34 cellular contexts compared by ENCODE assay signal in genomic region chr9:74533253-74533652, GRCh38. TPM values are rescaled to one million over a fixed set of nuclear protein-coding genes. Genes with fewer than 3 reads are reported as not detected.
DNase-seq lines count a peak whose midpoint lies in the region; ATAC-seq and TF ChIP-seq lines count a peak whose summit lies in the region.
"Had no signal": no experiment of that assay in that cellular context is flagged by ENCODE, and none has a peak within 500 bp of the region (broad histone marks: within the 10 kb centered on the region; RNA-seq: fewer than 3 reads in every experiment).

No MANE protein-coding gene starts in this region.

- no peaks in the 10 kb centered on the region for H3K27me3 ChIP-seq in SK-N-SH (ENCODE audit: insufficient read depth)
- H3K27me3 ChIP-seq: BE2C; BLaER1; BLaER1 treated with 17β-estradiol and CSF1 and Interleukin-3, amounts not matched to agents 10 nM and 100 nM had no signal

- TF ChIP-seq EP300 in SK-N-SH (IDR thresholded peaks at IDR 0.05; ENCODE audit: borderline replicate concordance in 1 of 2, low read depth in 1 of 2, low read length in 1 of 2) = peak in 1 of 2 experiments; percentile 85; a peak in 2 of 4 replicates

- H3K79me2 ChIP-seq in SK-N-SH (ENCODE audit: insufficient read depth) = no peaks in the 10 kb centered on the region

- H2AFZ ChIP-seq in SK-N-SH (ENCODE audit: low read depth) = no peak overlapping the region

- peak overlapping the region in 1 of 2 experiments; percentile 73; a peak in 2 of 4 replicates for H3K27ac ChIP-seq in SK-N-SH (ENCODE audit: low read depth in 2 of 2, low read length in 1 of 2)
- H3K27ac ChIP-seq: 22Rv1; A549; BLaER1; BLaER1 treated with 17β-estradiol and CSF1 and Interleukin-3, amounts not matched to agents 10 nM and 100 nM; C4-2B had no signal

- no peak for TF ChIP-seq POLR2A in GM18505 (IDR thresholded peaks at IDR 0.05; ENCODE audit: borderline replicate concordance, extremely low read depth, insufficient read depth, insufficient read length)

- H4K20me1 ChIP-seq in SK-N-SH (ENCODE audit: insufficient read depth) = no peaks in the 10 kb centered on the region

- DNase-seq in SK-N-DZ (ENCODE audit: low spot score) (peak; percentile 95), SK-N-SH (no peak), NCI-H146 (lab: John Stamatoyannopoulos, UW) (no peak)
- DNase-seq: 8988T; ACHN; AML-193; BE2C; C1 segment of cervical spinal cord; Caco-2; Calu3; CD4-positive, alpha-beta memory T cell; CD4-positive, alpha-beta T cell; CD4-positive, CD25-positive, alpha-beta regulatory T cell; CD8-positive, alpha-beta memory T cell; CD8-positive, alpha-beta T cell; COR-L47; DMS 273 treated with DMSO at 0.1 percent for 48 hours; DMS153; DMS53; DMS79; DMS79 treated with DMSO at 0.1 percent for 48 hours; DND-41; EL had no signal

- CTCF ChIA-PET in SK-N-SH (lab: Yijun Ruan, JAX) = interaction anchor here (0.8 to 3.2 kb wide), 5 partner anchors 8 to 785 kb away, joined by 3 to 14 read pairs (median 4); no protein-coding TSS in a partner anchor

- H3K9me2 ChIP-seq in SK-N-SH = no peaks in the 10 kb centered on the region

- H3K36me3 ChIP-seq in SK-N-SH (replicated peaks in 1 of 2; ENCODE audit: control insufficient read depth in 1 of 2, insufficient read depth in 2 of 2, low read length in 1 of 2) = no peaks in the 10 kb centered on the region
- H3K36me3 ChIP-seq: BE2C had no signal

- no peaks in the 10 kb centered on the region for H3F3A ChIP-seq in SK-N-SH (replicated peaks; ENCODE audit: insufficient read depth)

- H3K9ac ChIP-seq in SK-N-SH = no peak overlapping the region
- H3K9ac ChIP-seq: BLaER1; BLaER1 treated with 17β-estradiol and CSF1 and Interleukin-3, amounts not matched to agents 10 nM and 100 nM had no signal

- POLR2A ChIA-PET in SK-N-SH (lab: Yijun Ruan, JAX) = interaction anchor here (0.6 to 1.0 kb wide), 2 partner anchors 27 to 33 kb away, joined by 3 read pairs; no protein-coding TSS in a partner anchor

- no peaks in the 10 kb centered on the region for H3K9me3 ChIP-seq in SK-N-SH
- H3K9me3 ChIP-seq: A549; BE2C; BLaER1; BLaER1 treated with 17β-estradiol and CSF1 and Interleukin-3, amounts not matched to agents 10 nM and 100 nM; Caco-2 had no signal

- 46% methylated on average over 1 of the region's 1 CpG for WGBS in SK-N-SH (ENCODE audit: low lambda C conversion rate)

- no peak for TF ChIP-seq RAD21 in SK-N-SH (IDR thresholded peaks at IDR 0.05; ENCODE audit: low read length)

- H3K4me3 ChIP-seq in SK-N-SH (ENCODE audit: low read depth in 2 of 2, low read length in 1 of 2) = no peak overlapping the region
- H3K4me3 ChIP-seq: A549; BLaER1; BLaER1 treated with 17β-estradiol and CSF1 and Interleukin-3, amounts not matched to agents 10 nM and 100 nM had no signal

- ATAC-seq in SK-N-SH treated with all-trans-retinoic acid at 6 μM for 48 hours (no peak), GM18505 (IDR thresholded peaks at IDR 0.05; ENCODE audit: unreplicated experiment) (no peak), HG03139 (IDR thresholded peaks at IDR 0.05; ENCODE audit: unreplicated experiment) (no peak)
- ATAC-seq: A549; CD8-positive, alpha-beta T cell had no signal

- TF ChIP-seq CTCF in SK-N-SH (IDR thresholded peaks at IDR 0.05) = no peak

- H3K4me2 ChIP-seq in SK-N-SH = no peak overlapping the region
- H3K4me2 ChIP-seq: A549, BLaER1 had no signal

- peaks cover 0 to 12% of the 10 kb centered on the region in 2 experiments; a peak in 2 of 4 replicates for H3K4me1 ChIP-seq in SK-N-SH (ENCODE audit: control insufficient read depth in 1 of 2, insufficient read depth in 2 of 2, low read depth in 1 of 2, low read length in 1 of 2)
- H3K4me1 ChIP-seq: A549, BE2C, Caco-2 had no signal

TF ChIP-seq in SK-N-SH, 30 proteins besides CTCF, POLR2A, EP300 and RAD21 (continues in another document):
- TF ChIP-seq, protein P1, sequence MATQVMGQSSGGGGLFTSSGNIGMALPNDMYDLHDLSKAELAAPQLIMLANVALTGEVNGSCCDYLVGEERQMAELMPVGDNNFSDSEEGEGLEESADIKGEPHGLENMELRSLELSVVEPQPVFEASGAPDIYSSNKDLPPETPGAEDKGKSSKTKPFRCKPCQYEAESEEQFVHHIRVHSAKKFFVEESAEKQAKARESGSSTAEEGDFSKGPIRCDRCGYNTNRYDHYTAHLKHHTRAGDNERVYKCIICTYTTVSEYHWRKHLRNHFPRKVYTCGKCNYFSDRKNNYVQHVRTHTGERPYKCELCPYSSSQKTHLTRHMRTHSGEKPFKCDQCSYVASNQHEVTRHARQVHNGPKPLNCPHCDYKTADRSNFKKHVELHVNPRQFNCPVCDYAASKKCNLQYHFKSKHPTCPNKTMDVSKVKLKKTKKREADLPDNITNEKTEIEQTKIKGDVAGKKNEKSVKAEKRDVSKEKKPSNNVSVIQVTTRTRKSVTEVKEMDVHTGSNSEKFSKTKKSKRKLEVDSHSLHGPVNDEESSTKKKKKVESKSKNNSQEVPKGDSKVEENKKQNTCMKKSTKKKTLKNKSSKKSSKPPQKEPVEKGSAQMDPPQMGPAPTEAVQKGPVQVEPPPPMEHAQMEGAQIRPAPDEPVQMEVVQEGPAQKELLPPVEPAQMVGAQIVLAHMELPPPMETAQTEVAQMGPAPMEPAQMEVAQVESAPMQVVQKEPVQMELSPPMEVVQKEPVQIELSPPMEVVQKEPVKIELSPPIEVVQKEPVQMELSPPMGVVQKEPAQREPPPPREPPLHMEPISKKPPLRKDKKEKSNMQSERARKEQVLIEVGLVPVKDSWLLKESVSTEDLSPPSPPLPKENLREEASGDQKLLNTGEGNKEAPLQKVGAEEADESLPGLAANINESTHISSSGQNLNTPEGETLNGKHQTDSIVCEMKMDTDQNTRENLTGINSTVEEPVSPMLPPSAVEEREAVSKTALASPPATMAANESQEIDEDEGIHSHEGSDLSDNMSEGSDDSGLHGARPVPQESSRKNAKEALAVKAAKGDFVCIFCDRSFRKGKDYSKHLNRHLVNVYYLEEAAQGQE (IDR thresholded peaks at IDR 0.05; ENCODE audit: low read depth, low read length) = no peak
- TF ChIP-seq NFIC (IDR thresholded peaks at IDR 0.05; ENCODE audit: borderline replicate concordance) (no peak), MXI1 (IDR thresholded peaks at IDR 0.05; ENCODE audit: low read depth, low read length) (peak; percentile 31; the same call in 1 of the 2 replicates), GATA2 (CRISPR knock-in tag; IDR thresholded peaks at IDR 0.05) (peak; percentile 69), GABPA (IDR thresholded peaks at IDR 0.05; ENCODE audit: low read depth) (no peak), FOXJ3 (CRISPR knock-in tag; IDR thresholded peaks at IDR 0.05) (0 out of 2 replicates have a peak, but pooled peaks have one; percentile 29), SMC3 (IDR thresholded peaks at IDR 0.05; ENCODE audit: low read depth, low read length) (no peak), TAF1 (IDR thresholded peaks at IDR 0.05; ENCODE audit: borderline replicate concordance, low read depth, low read length) (no peak), TCF12 (IDR thresholded peaks at IDR 0.05) (no peak), SIN3A (IDR thresholded peaks at IDR 0.05; ENCODE audit: borderline replicate concordance, low read depth, low read length) (no peak)

TF ChIP-seq in SK-N-SH treated with all-trans-retinoic acid at 6 μM for 48 hours, 23 proteins besides CTCF, POLR2A, EP300 and RAD21:
- TF ChIP-seq, protein P2, sequence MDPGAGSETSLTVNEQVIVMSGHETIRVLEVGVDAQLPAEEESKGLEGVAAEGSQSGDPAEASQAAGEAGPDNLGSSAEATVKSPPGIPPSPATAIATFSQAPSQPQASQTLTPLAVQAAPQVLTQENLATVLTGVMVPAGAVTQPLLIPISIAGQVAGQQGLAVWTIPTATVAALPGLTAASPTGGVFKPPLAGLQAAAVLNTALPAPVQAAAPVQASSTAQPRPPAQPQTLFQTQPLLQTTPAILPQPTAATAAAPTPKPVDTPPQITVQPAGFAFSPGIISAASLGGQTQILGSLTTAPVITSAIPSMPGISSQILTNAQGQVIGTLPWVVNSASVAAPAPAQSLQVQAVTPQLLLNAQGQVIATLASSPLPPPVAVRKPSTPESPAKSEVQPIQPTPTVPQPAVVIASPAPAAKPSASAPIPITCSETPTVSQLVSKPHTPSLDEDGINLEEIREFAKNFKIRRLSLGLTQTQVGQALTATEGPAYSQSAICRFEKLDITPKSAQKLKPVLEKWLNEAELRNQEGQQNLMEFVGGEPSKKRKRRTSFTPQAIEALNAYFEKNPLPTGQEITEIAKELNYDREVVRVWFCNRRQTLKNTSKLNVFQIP (CRISPR knock-in tag; IDR thresholded peaks at IDR 0.05; ENCODE audit: borderline replicate concordance, low read depth) = no peak
- peak; percentile 55; the same call in 1 of the 2 replicates for TF ChIP-seq TCF4 (CRISPR knock-in tag; IDR thresholded peaks at IDR 0.05; ENCODE audit: borderline replicate concordance)
- TF ChIP-seq TOX (CRISPR knock-in tag; IDR thresholded peaks at IDR 0.05; ENCODE audit: borderline replicate concordance) = no peak

RNA-seq across cellular contexts. Expression of gene RORB, which starts 36.1 kb away (rescaled TPM):
- polyA plus RNA-seq in SK-N-DZ (2014; cell fraction: cytosol; rRNA removed) = 9.4 and 11.3 TPM in 2 replicates
- 6.0 and 7.0 TPM in 2 replicates for polyA plus RNA-seq in SK-N-DZ (2014; cell fraction: nucleus; rRNA removed)
- polyA plus RNA-seq in SK-N-SH (2012; rRNA removed) = 0.13 and 0.47 TPM in 2 replicates
- 0.37 and 0.72 TPM in 2 replicates for polyA plus RNA-seq in SK-N-SH (2012; cell fraction: cytosol; rRNA removed)
- 0.19 and 0.22 TPM in 2 replicates for polyA plus RNA-seq in SK-N-SH (2012; cell fraction: nucleus; rRNA removed)
- polyA plus RNA-seq: A549; AG04450; BJ; CD14-positive monocyte; CD4-positive, alpha-beta memory T cell; CD4-positive, CD25-positive, alpha-beta regulatory T cell had no signal
